In genomic region chr7:100580466-100581283, GRCh38 we compare ENCODE assay signal across 19 cellular contexts. TPM values are rescaled to one million over a fixed set of nuclear protein-coding genes. Genes with fewer than 3 reads are reported as not detected.
"Had no signal": no experiment of that assay in that cellular context is flagged by ENCODE, and none has a peak within 500 bp of the region (broad histone marks: within the 10 kb centered on the region; RNA-seq: fewer than 3 reads in every experiment).

No MANE protein-coding gene starts in this region.

- H2AFZ ChIP-seq: hepatocyte had no signal

- H3K9me3 ChIP-seq: psoas muscle, sigmoid colon had no signal

- ATAC-seq: activated naive CD8-positive, alpha-beta T cell treated with anti-CD3 and anti-CD28 coated beads, Interleukin-2, amount 50 U/mL, for 24 hours; naive thymus-derived CD8-positive, alpha-beta T cell; psoas muscle had no signal

- H3K4me3 ChIP-seq: coronary artery, hepatocyte, lung, psoas muscle, sigmoid colon had no signal

- H3K27me3 ChIP-seq: hepatocyte, sigmoid colon had no signal

- H3K36me3 Mint-ChIP-seq: type B pancreatic cell had no signal

- H3K4me2 ChIP-seq: hepatocyte had no signal

- H3K27me3 Mint-ChIP-seq: activated naive CD8-positive, alpha-beta T cell treated with anti-CD3 and anti-CD28 coated beads, Interleukin-2, amount 50 U/mL, for 24 hours; naive thymus-derived CD8-positive, alpha-beta T cell; type B pancreatic cell had no signal

- H3K27ac Mint-ChIP-seq: activated naive CD8-positive, alpha-beta T cell treated with anti-CD3 and anti-CD28 coated beads, Interleukin-2, amount 50 U/mL, for 24 hours; type B pancreatic cell had no signal

- H3K4me3 Mint-ChIP-seq: activated naive CD8-positive, alpha-beta T cell treated with anti-CD3 and anti-CD28 coated beads, Interleukin-2, amount 50 U/mL, for 24 hours; type B pancreatic cell had no signal

- DNase-seq: activated CD4-positive, alpha-beta T cell treated with anti-CD3 and anti-CD28 coated beads for 48 hours; activated CD8-positive, alpha-beta memory T cell treated with anti-CD3 and anti-CD28 coated beads for 24 hours; activated naive CD4-positive, alpha-beta T cell treated with Interleukin-2 at 50 U/mL for 16 hours; activated naive CD8-positive, alpha-beta T cell treated with anti-CD3 and anti-CD28 coated beads, Interleukin-2, amount 50 U/mL, for 24 hours; caudate nucleus; effector memory CD4-positive, alpha-beta T cell; kidney glomerular epithelial cell; naive thymus-derived CD8-positive, alpha-beta T cell; occipital lobe; psoas muscle; sigmoid colon; stimulated activated CD4-positive, alpha-beta T cell treated with anti-CD3 and anti-CD28 coated beads, Interleukin-12 subunit alpha, Interleukin-12 subunit beta, amount 100 ng/mL, for 4 hours; stimulated activated naive CD4-positive, alpha-beta T cell; substantia nigra; T-helper 1 cell had no signal

- H3K27ac ChIP-seq: coronary artery, hepatocyte, psoas muscle, sigmoid colon had no signal

- H3K9me3 Mint-ChIP-seq: activated naive CD8-positive, alpha-beta T cell treated with anti-CD3 and anti-CD28 coated beads, Interleukin-2, amount 50 U/mL, for 24 hours; naive thymus-derived CD8-positive, alpha-beta T cell; type B pancreatic cell had no signal

RNA-seq across cellular contexts. Expression of gene SAP25, which starts 7.0 kb away (rescaled TPM):
- total RNA-seq: hepatocyte, occipital lobe had no signal
